Comparison of ENCODE assay signal across 1 cellular context in the genomic region with DNA sequence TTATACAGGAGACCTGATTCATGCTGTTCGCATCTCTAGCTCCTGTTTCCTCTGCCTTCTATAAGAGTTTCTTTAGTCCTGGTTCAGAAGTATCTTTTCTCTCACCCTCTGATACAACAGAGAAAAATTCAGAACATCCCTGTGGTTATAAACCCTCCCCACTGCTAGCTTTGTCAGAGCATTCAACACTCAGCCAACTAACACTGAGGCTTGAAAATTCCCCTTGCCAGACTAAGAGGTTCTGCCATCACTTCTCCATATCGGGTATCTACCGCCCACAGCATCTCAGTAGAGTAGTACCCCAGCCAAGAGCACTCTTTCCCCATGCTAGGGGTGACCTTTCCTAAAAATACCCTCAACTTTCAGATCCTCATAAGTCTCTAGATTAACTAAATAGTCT.
TF ChIP-seq lines count a peak whose summit lies in the region.

No MANE protein-coding gene starts in this region.

TF ChIP-seq in IMR-90, 13 proteins besides CTCF, POLR2A, EP300 and RAD21:
- TF ChIP-seq, protein P1, sequence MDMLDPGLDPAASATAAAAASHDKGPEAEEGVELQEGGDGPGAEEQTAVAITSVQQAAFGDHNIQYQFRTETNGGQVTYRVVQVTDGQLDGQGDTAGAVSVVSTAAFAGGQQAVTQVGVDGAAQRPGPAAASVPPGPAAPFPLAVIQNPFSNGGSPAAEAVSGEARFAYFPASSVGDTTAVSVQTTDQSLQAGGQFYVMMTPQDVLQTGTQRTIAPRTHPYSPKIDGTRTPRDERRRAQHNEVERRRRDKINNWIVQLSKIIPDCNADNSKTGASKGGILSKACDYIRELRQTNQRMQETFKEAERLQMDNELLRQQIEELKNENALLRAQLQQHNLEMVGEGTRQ (IDR thresholded peaks at IDR 0.05; ENCODE audit: low read depth, low read length), result no peak
- TF ChIP-seq SMC3 (IDR thresholded peaks at IDR 0.05; ENCODE audit: low read depth, low read length) (no peak), BHLHE40 (IDR thresholded peaks at IDR 0.05; ENCODE audit: low read depth, low read length) (no peak), RCOR1 (IDR thresholded peaks at IDR 0.05; ENCODE audit: insufficient replicate concordance, low read length) (no peak), MXI1 (IDR thresholded peaks at IDR 0.05; ENCODE audit: borderline replicate concordance, low read depth, low read length) (no peak), CEBPB (IDR thresholded peaks at IDR 0.05; ENCODE audit: low read depth, low read length) (no peak), NFE2L2 (IDR thresholded peaks at IDR 0.05; ENCODE audit: low read depth, low read length) (no peak), RFX5 (IDR thresholded peaks at IDR 0.05; ENCODE audit: low read depth, low read length) (no peak), MAZ (IDR thresholded peaks at IDR 0.05; ENCODE audit: borderline replicate concordance, low read depth, low read length) (no peak), FOS (IDR thresholded peaks at IDR 0.05; ENCODE audit: low read depth, low read length) (no peak), CHD1 (IDR thresholded peaks at IDR 0.05; ENCODE audit: low read depth, low read length) (no peak), MAFK (IDR thresholded peaks at IDR 0.05; ENCODE audit: low read depth, low read length) (no peak)
- TF ChIP-seq, protein P2, sequence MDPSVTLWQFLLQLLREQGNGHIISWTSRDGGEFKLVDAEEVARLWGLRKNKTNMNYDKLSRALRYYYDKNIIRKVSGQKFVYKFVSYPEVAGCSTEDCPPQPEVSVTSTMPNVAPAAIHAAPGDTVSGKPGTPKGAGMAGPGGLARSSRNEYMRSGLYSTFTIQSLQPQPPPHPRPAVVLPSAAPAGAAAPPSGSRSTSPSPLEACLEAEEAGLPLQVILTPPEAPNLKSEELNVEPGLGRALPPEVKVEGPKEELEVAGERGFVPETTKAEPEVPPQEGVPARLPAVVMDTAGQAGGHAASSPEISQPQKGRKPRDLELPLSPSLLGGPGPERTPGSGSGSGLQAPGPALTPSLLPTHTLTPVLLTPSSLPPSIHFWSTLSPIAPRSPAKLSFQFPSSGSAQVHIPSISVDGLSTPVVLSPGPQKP (IDR thresholded peaks at IDR 0.05; ENCODE audit: borderline replicate concordance, low read depth, low read length), result no peak
